Comparison of ENCODE assay signal across 9 cellular contexts in genomic region chr20:46119028-46119546, GRCh38. TPM values are rescaled to one million over a fixed set of nuclear protein-coding genes. Genes with fewer than 3 reads are reported as not detected.
DNase-seq lines count a peak whose midpoint lies in the region; ATAC-seq and TF ChIP-seq lines count a peak whose summit lies in the region.
"Had no signal": no experiment of that assay in that cellular context is flagged by ENCODE, and none has a peak within 500 bp of the region (broad histone marks: within the 10 kb centered on the region; RNA-seq: fewer than 3 reads in every experiment).

No MANE protein-coding gene starts in this region.

- no peak overlapping the region for H3K27ac ChIP-seq in suprapubic skin

- no peak for TF ChIP-seq EP300 in suprapubic skin (IDR thresholded peaks at IDR 0.05)

- peak; percentile 45 to 46 for ATAC-seq in activated CD4-positive, CD25-positive, alpha-beta regulatory T cell treated with anti-CD3 and anti-CD28 coated beads, Interleukin-2, amount 50 U/mL, for 24 hours
- ATAC-seq in HG03175 (IDR thresholded peaks at IDR 0.05; ENCODE audit: unreplicated experiment) = peak; percentile 32
- no peak for ATAC-seq in HG03439 (IDR thresholded peaks at IDR 0.05; ENCODE audit: unreplicated experiment)

- peaks cover 20% of the 10 kb centered on the region for H3K36me3 ChIP-seq in suprapubic skin

- H3K27me3 ChIP-seq in suprapubic skin = no peaks in the 10 kb centered on the region

- H3K4me3 ChIP-seq in epithelial cell of proximal tubule (ENCODE audit: low read depth, low read length) (peak overlapping the region; percentile 65), suprapubic skin (peak overlapping the region; percentile 47)

- TF ChIP-seq CTCF in epithelial cell of proximal tubule (conservative IDR thresholded peaks at IDR 0.05; ENCODE audit: low read depth, low read length) (no peak), suprapubic skin (IDR thresholded peaks at IDR 0.05) (no peak)

- no peaks in the 10 kb centered on the region for H3K9me3 ChIP-seq in suprapubic skin

- DNase-seq in activated CD4-positive, CD25-positive, alpha-beta regulatory T cell treated with anti-CD3 and anti-CD28 coated beads, Interleukin-2, amount 50 U/mL, for 72 hours = no peak
- DNase-seq in epithelial cell of proximal tubule (ENCODE audit: low read depth) = no peak
- DNase-seq in suprapubic skin (ENCODE audit: low spot score in 2 of 2) = peak in 1 of 2 donors; percentile 73
- DNase-seq in MV-4-11 (lab: John Stamatoyannopoulos, UW) = no peak
- no peak for DNase-seq in activated CD4-positive, alpha-beta T cell treated with anti-CD3 and anti-CD28 coated beads for 48 hours
- DNase-seq: NCI-H2171 had no signal

- peaks cover 31% of the 10 kb centered on the region for H3K4me1 ChIP-seq in suprapubic skin

- WGBS in suprapubic skin = 64% methylated on average over 2 of the region's 2 CpGs

- no peak for TF ChIP-seq POLR2A in suprapubic skin (IDR thresholded peaks at IDR 0.05)

RNA-seq across cellular contexts. Expression of gene CD40, which starts 1.0 kb away (rescaled TPM):
- total RNA-seq in epithelial cell of proximal tubule (49.7 and 74.7 TPM in 2 replicates), suprapubic skin (10 to 100 TPM; 12.9 to 30.6 (median 17.2) TPM)

RNA-seq across cellular contexts. Expression of gene NCOA5, which starts 29.3 kb away (rescaled TPM):
- 20.9 and 32.5 TPM in 2 replicates for total RNA-seq in epithelial cell of proximal tubule
- 10 to 100 TPM; 23.2 to 30.1 (median 25.2) TPM for total RNA-seq in suprapubic skin
